ENCODE assay signal across 12 cellular contexts in genomic region chrX:56788229-56788628, GRCh38. TPM values are rescaled to one million over a fixed set of nuclear protein-coding genes. Genes with fewer than 3 reads are reported as not detected.
DNase-seq lines count a peak whose midpoint lies in the region; ATAC-seq, FAIRE-seq and TF ChIP-seq lines count a peak whose summit lies in the region.
"Had no signal": no experiment of that assay in that cellular context is flagged by ENCODE, and none has a peak within 500 bp of the region (broad histone marks: within the 10 kb centered on the region; RNA-seq: fewer than 3 reads in every experiment).

No MANE protein-coding gene starts in this region.

- no peaks in the 10 kb centered on the region for H3F3A ChIP-seq in SK-N-SH (replicated peaks; ENCODE audit: insufficient read depth)

- H3K4me3 Mint-ChIP-seq in activated CD4-positive, alpha-beta memory T cell treated with anti-CD3 and anti-CD28 coated beads, Interleukin-2, amount 10 ng/mL, durations not matched to agents 7 days and 5 days = no peak overlapping the region
- H3K4me3 Mint-ChIP-seq: brain had no signal

- H3K4me1 ChIP-seq in SK-N-SH (ENCODE audit: control insufficient read depth in 1 of 2, insufficient read depth in 2 of 2, low read depth in 1 of 2, low read length in 1 of 2) (peaks cover 0 to 4% of the 10 kb centered on the region in 2 experiments; a peak in 1 of 4 replicates), Peyer's patch (no peaks in the 10 kb centered on the region), kidney (ENCODE audit: control insufficient read depth in 1 of 2, insufficient read depth in 1 of 2, low read depth in 1 of 2, low read length in 2 of 2) (no peaks in the 10 kb centered on the region)

- no peak overlapping the region for H2AFZ ChIP-seq in SK-N-SH (ENCODE audit: low read depth)

- CTCF ChIA-PET in SK-N-SH (lab: Yijun Ruan, JAX) = interaction anchor here (0.6 to 1.5 kb wide), 3 partner anchors 21 to 611 kb away, joined by 3 to 5 read pairs (median 3); no protein-coding TSS in a partner anchor
- CTCF ChIA-PET in activated CD4-positive, alpha-beta memory T cell treated with anti-CD3 and anti-CD28 coated beads, Interleukin-2, amount 10 ng/mL, durations not matched to agents 7 days and 5 days (lab: Charles Lee) = interaction anchor here (0.6 to 2.2 kb wide), 3 partner anchors 23 to 193 kb away, joined by 3 to 13 read pairs (median 5); no protein-coding TSS in a partner anchor

- no peaks in the 10 kb centered on the region for H3K9me2 ChIP-seq in SK-N-SH

- no peak for TF ChIP-seq POLR2A in Peyer's patch (IDR thresholded peaks at IDR 0.05)

- no peaks in the 10 kb centered on the region for H3K27me3 ChIP-seq in SK-N-SH (ENCODE audit: insufficient read depth)
- H3K27me3 ChIP-seq in Peyer's patch = no peaks in the 10 kb centered on the region

- peak; percentile 45 for TF ChIP-seq RAD21 in SK-N-SH (IDR thresholded peaks at IDR 0.05; ENCODE audit: low read length)

- H3K4me2 ChIP-seq in SK-N-SH = no peak overlapping the region

- intact Hi-C loops in kidney (cut with DNase I) = no loop called here

- H3K4me1 Mint-ChIP-seq in activated CD4-positive, alpha-beta memory T cell treated with anti-CD3 and anti-CD28 coated beads, Interleukin-2, amount 10 ng/mL, durations not matched to agents 7 days and 5 days = peaks cover 7% of the 10 kb centered on the region
- H3K4me1 Mint-ChIP-seq: brain had no signal

- no peaks in the 10 kb centered on the region for H3K9me3 Mint-ChIP-seq in activated CD4-positive, alpha-beta memory T cell treated with anti-CD3 and anti-CD28 coated beads, Interleukin-2, amount 10 ng/mL, durations not matched to agents 7 days and 5 days
- H3K9me3 Mint-ChIP-seq: activated T-cell treated with anti-CD3 and anti-CD28 coated beads, Interleukin-2, amount 50 U/mL, for 72 hours had no signal

- DNase-seq in SK-N-SH (no peak), Peyer's patch (peak; percentile 0 to 36 (median 16)), kidney (peak; percentile 63), substantia nigra (lab: John Stamatoyannopoulos, UW) (peak in 26 of 49 donors; percentile 2 to 87 (median 28)), iPS-NIHi11 (ENCODE audit: low spot score) (no peak), germinal center (ENCODE audit: low spot score) (no peak)
- DNase-seq in activated CD4-positive, alpha-beta memory T cell treated with anti-CD3 and anti-CD28 coated beads, Interleukin-2, amount 10 ng/mL, durations not matched to agents 7 days and 5 days = no peak
- DNase-seq: DMS53 had no signal

- no peaks in the 10 kb centered on the region for H3K79me2 ChIP-seq in SK-N-SH (ENCODE audit: insufficient read depth)

- no peaks in the 10 kb centered on the region for H3K36me3 ChIP-seq in SK-N-SH (replicated peaks in 1 of 2; ENCODE audit: control insufficient read depth in 1 of 2, insufficient read depth in 2 of 2, low read length in 1 of 2)
- no peaks in the 10 kb centered on the region for H3K36me3 ChIP-seq in Peyer's patch
- peaks cover 0 to 2% of the 10 kb centered on the region in 2 donors for H3K36me3 ChIP-seq in kidney (ENCODE audit: control insufficient read depth in 1 of 2, insufficient read depth in 2 of 2, low read length in 2 of 2)

- TF ChIP-seq CTCF in SK-N-SH (IDR thresholded peaks at IDR 0.05) (0 out of 2 replicates have a peak, but pooled peaks have one; percentile 9), Peyer's patch (IDR thresholded peaks at IDR 0.05) (peak in 1 of 6 experiments; percentile 4), kidney (IDR thresholded peaks at IDR 0.05; ENCODE audit: borderline replicate concordance, extremely low read depth, insufficient read depth) (no peak)

- H3K27ac Mint-ChIP-seq in activated CD4-positive, alpha-beta memory T cell treated with anti-CD3 and anti-CD28 coated beads, Interleukin-2, amount 10 ng/mL, durations not matched to agents 7 days and 5 days = no peak overlapping the region
- H3K27ac Mint-ChIP-seq: activated T-cell treated with anti-CD3 and anti-CD28 coated beads, Interleukin-2, amount 50 U/mL, for 72 hours; brain had no signal

- TF ChIP-seq EP300 in SK-N-SH (IDR thresholded peaks at IDR 0.05; ENCODE audit: borderline replicate concordance in 1 of 2, low read depth in 1 of 2, low read length in 1 of 2) = no peak

- no peaks in the 10 kb centered on the region for H3K36me3 Mint-ChIP-seq in activated CD4-positive, alpha-beta memory T cell treated with anti-CD3 and anti-CD28 coated beads, Interleukin-2, amount 10 ng/mL, durations not matched to agents 7 days and 5 days (ENCODE audit: low read depth)

- no peaks in the 10 kb centered on the region for H4K20me1 ChIP-seq in SK-N-SH (ENCODE audit: insufficient read depth)

- POLR2A ChIA-PET in SK-N-SH (lab: Yijun Ruan, JAX) = no interaction called here
- POLR2A ChIA-PET in activated CD4-positive, alpha-beta memory T cell treated with anti-CD3 and anti-CD28 coated beads, Interleukin-2, amount 10 ng/mL, durations not matched to agents 7 days and 5 days (lab: Charles Lee) = no interaction called here

- H3K4me3 ChIP-seq in SK-N-SH (ENCODE audit: low read depth in 2 of 2, low read length in 1 of 2) (no peak overlapping the region), Peyer's patch (peak overlapping the region in 1 of 4 donors; percentile 3), kidney (ENCODE audit: low read length in 2 of 2) (no peak overlapping the region)

- no peak for FAIRE-seq in kidney (lab: Jason Lieb, UNC)
- FAIRE-seq: TTC549 had no signal

- H3K27me3 Mint-ChIP-seq in activated CD4-positive, alpha-beta memory T cell treated with anti-CD3 and anti-CD28 coated beads, Interleukin-2, amount 10 ng/mL, durations not matched to agents 7 days and 5 days = no peaks in the 10 kb centered on the region
- H3K27me3 Mint-ChIP-seq: brain had no signal

- 57% methylated on average over 3 of the region's 3 CpGs for WGBS in SK-N-SH (ENCODE audit: low lambda C conversion rate)

- no peak overlapping the region for H3K9ac ChIP-seq in SK-N-SH
- H3K9ac ChIP-seq in kidney (ENCODE audit: low read length in 2 of 2) = no peak overlapping the region

- no peak for ATAC-seq in SK-N-SH treated with all-trans-retinoic acid at 6 μM for 48 hours

- H3K9me3 ChIP-seq in SK-N-SH (no peaks in the 10 kb centered on the region), Peyer's patch (no peaks in the 10 kb centered on the region), kidney (ENCODE audit: control insufficient read depth in 1 of 2, low read length in 2 of 2) (no peaks in the 10 kb centered on the region)

- H3K27ac ChIP-seq in SK-N-SH (ENCODE audit: low read depth in 2 of 2, low read length in 1 of 2) = no peak overlapping the region
- H3K27ac ChIP-seq in Peyer's patch = no peak overlapping the region
- H3K27ac ChIP-seq in kidney (ENCODE audit: low read depth in 2 of 2, low read length in 2 of 2) = no peak overlapping the region
- peak overlapping the region; percentile 74 for H3K27ac ChIP-seq in substantia nigra (ENCODE audit: low read depth, low read length, poor library complexity, severe bottlenecking)

TF ChIP-seq in SK-N-SH, 30 proteins besides CTCF, POLR2A, EP300 and RAD21 (continues in another document):
- TF ChIP-seq USF1 (IDR thresholded peaks at IDR 0.05; ENCODE audit: borderline replicate concordance, low read depth) (no peak), RFX5 (IDR thresholded peaks at IDR 0.05; ENCODE audit: low read length) (no peak), ELF1 (IDR thresholded peaks at IDR 0.05) (no peak), FOSL2 (IDR thresholded peaks at IDR 0.05; ENCODE audit: borderline replicate concordance, low read depth) (no peak), FOXM1 (IDR thresholded peaks at IDR 0.05; ENCODE audit: low read depth) (no peak)

TF ChIP-seq in SK-N-SH treated with all-trans-retinoic acid at 6 μM for 48 hours, 23 proteins besides CTCF, POLR2A, EP300 and RAD21 (continues in another document):
- TF ChIP-seq CSDC2 (CRISPR knock-in tag; IDR thresholded peaks at IDR 0.05) = no peak
- TF ChIP-seq ZFP30 (CRISPR knock-in tag; IDR thresholded peaks at IDR 0.05) = no peak
- no peak for TF ChIP-seq ARNTL (CRISPR knock-in tag; IDR thresholded peaks at IDR 0.05; ENCODE audit: borderline replicate concordance, low read depth)
- TF ChIP-seq TSHZ2 (CRISPR knock-in tag; IDR thresholded peaks at IDR 0.05) = no peak

RNA-seq across cellular contexts. Expression of gene NBDY, which starts 59.2 kb away (rescaled TPM):
- polyA plus RNA-seq in SK-N-SH (2012; rRNA removed) (56.0 and 68.2 TPM in 2 replicates), kidney (ENCODE audit: insufficient read depth, low read depth, low replicate concordance) (88.7 TPM)
- polyA plus RNA-seq in SK-N-SH (2012; cell fraction: cytosol; rRNA removed) = 58.8 and 73.1 TPM in 2 replicates
- 18.5 and 24.0 TPM in 2 replicates for polyA plus RNA-seq in SK-N-SH (2012; cell fraction: nucleus; rRNA removed)
- total RNA-seq in Peyer's patch (10 to 100 TPM in 3 of 4 donors, 1 to 10 TPM in 1; 9.1 to 14.0 (median 12.7) TPM), kidney (50.8 TPM)
- total RNA-seq in activated CD4-positive, alpha-beta memory T cell treated with anti-CD3 and anti-CD28 coated beads, Interleukin-2, amount 10 ng/mL, durations not matched to agents 7 days and 5 days = 10 to 100 TPM; 29.2 to 32.7 TPM

Comparison
In these comparisons a context has a peak if more than half of its experiments do, and no peak if none do; other contexts are left out.
1. DNase-seq: peak in Peyer's patch (3 of 3), kidney (single experiment) and substantia nigra (26 of 49); none in SK-N-SH (single experiment), activated CD4-positive, alpha-beta memory T cell treated with anti-CD3 and anti-CD28 coated beads, Interleukin-2, amount 10 ng/mL, durations not matched to agents 7 days and 5 days (single experiment), iPS-NIHi11 (single experiment) and germinal center (single experiment).